In the genomic region with DNA sequence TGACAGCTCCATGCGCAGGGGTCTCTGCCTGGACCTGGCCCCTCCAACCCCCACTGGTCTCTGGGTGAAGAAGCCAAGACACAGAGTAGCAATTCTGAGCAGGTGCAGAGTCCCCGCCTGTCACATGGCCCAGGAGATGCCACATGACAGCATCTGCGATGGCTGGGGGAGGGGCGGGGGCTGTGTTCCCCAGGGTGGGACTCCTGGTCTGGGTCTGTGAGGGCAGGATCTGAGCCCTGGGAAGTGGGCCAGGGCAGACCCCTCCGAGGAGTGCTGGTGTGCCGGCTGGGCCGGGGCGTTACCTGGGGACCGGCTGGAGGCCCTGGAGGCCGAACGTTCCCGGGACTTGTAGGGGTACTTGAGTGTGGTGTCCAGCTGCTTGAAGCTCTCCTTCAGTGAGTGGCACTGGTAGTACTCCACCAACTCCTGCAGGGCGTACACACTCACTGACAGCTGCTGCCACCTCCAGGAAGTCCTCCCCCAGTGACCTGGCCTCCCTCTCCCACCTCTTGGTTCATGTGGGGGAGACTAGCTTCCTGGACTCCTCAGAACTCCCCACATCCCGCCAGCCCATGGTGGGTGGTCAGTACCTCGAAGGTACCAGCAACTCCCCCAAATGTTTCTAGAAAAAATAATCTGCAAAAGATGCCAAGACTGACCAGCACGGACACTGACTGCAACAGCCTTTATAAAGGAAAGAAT, we compare ENCODE assay signal across 18 cellular contexts. TPM values are rescaled to one million over a fixed set of nuclear protein-coding genes. Genes with fewer than 3 reads are reported as not detected.
DNase-seq lines count a peak whose midpoint lies in the region; ATAC-seq, FAIRE-seq and TF ChIP-seq lines count a peak whose summit lies in the region.
"Had no signal": no experiment of that assay in that cellular context is flagged by ENCODE, and none has a peak within 500 bp of the region (broad histone marks: within the 10 kb centered on the region; RNA-seq: fewer than 3 reads in every experiment).

No MANE protein-coding gene starts in this region.

- TF ChIP-seq CTCF in bronchial epithelial cell (IDR thresholded peaks at IDR 0.05; ENCODE audit: insufficient read depth, low read length, severe bottlenecking), result no peak
- TF ChIP-seq CTCF in liver (IDR thresholded peaks at IDR 0.05; ENCODE audit: low read depth, low read length, missing input control), result no peak
- TF ChIP-seq CTCF in activated CD8-positive, alpha-beta T cell treated with anti-CD3 and anti-CD28 coated beads for 36 hours (IDR thresholded peaks at IDR 0.05), result no peak

- H3K4me1 Mint-ChIP-seq in stimulated activated naive B cell treated with anti-CD40 and anti-IgM and Interleukin-4, amounts not matched to agents 10 μg/mL and 1 μg/mL and 100 μg/mL, for 72 hours, result no peaks in the 10 kb centered on the region
- H3K4me1 Mint-ChIP-seq in activated CD8-positive, alpha-beta T cell treated with anti-CD3 and anti-CD28 coated beads for 36 hours (ENCODE audit: low read depth), result no peaks in the 10 kb centered on the region

- H3K27ac ChIP-seq in liver (ENCODE audit: low read depth in 1 of 2, low read length in 2 of 2), result peak overlapping the region; percentile 81 to 91
- H3K27ac ChIP-seq: 22Rv1, SK-N-MC had no signal

- peaks cover 4 to 9% of the 10 kb centered on the region in 2 donors for H3K9me3 Mint-ChIP-seq in stimulated activated naive B cell treated with anti-CD40 and anti-IgM and Interleukin-4, amounts not matched to agents 10 μg/mL and 1 μg/mL and 100 μg/mL, for 72 hours
- H3K9me3 Mint-ChIP-seq in activated CD8-positive, alpha-beta T cell treated with anti-CD3 and anti-CD28 coated beads for 36 hours, result peaks cover 8% of the 10 kb centered on the region
- H3K9me3 Mint-ChIP-seq: CD4-positive, alpha-beta T cell had no signal

- peaks cover 70 to 85% of the 10 kb centered on the region in 2 donors for H3K36me3 Mint-ChIP-seq in stimulated activated naive B cell treated with anti-CD40 and anti-IgM and Interleukin-4, amounts not matched to agents 10 μg/mL and 1 μg/mL and 100 μg/mL, for 72 hours
- peaks cover 15% of the 10 kb centered on the region for H3K36me3 Mint-ChIP-seq in activated CD8-positive, alpha-beta T cell treated with anti-CD3 and anti-CD28 coated beads for 36 hours (ENCODE audit: low read depth)

- peak; percentile 43 for FAIRE-seq in bronchial epithelial cell (lab: Jason Lieb, UNC)

- no peak for ATAC-seq in activated CD4-positive, CD25-positive, alpha-beta regulatory T cell treated with anti-CD3 and anti-CD28 coated beads, Interleukin-2, amount 50 U/mL, for 24 hours
- ATAC-seq in stimulated activated naive B cell treated with anti-CD40 and anti-IgM and Interleukin-4, amounts not matched to agents 10 μg/mL and 1 μg/mL and 100 μg/mL, for 72 hours (replicated peaks), result peak in 1 of 2 donors; percentile 8
- ATAC-seq in activated CD8-positive, alpha-beta T cell treated with anti-CD3 and anti-CD28 coated beads for 36 hours, result no peak

- H3K9me3 ChIP-seq in liver (ENCODE audit: control insufficient read depth in 4 of 4, low read length in 3 of 4), result no peaks in the 10 kb centered on the region

- intact Hi-C loops in activated CD8-positive, alpha-beta T cell treated with anti-CD3 and anti-CD28 coated beads for 36 hours (cut with micrococcal nuclease), result no loop called here

- no peaks in the 10 kb centered on the region for H3K27me3 ChIP-seq in bronchial epithelial cell (ENCODE audit: control insufficient read depth, insufficient read depth, low read length)
- H3K27me3 ChIP-seq in liver (ENCODE audit: control insufficient read depth in 4 of 4, insufficient read depth in 4 of 4, low read length in 3 of 4), result no peaks in the 10 kb centered on the region

- POLR2A ChIA-PET in activated CD8-positive, alpha-beta T cell treated with anti-CD3 and anti-CD28 coated beads for 36 hours (lab: Charles Lee), result no interaction called here

- no peak for TF ChIP-seq RAD21 in liver (IDR thresholded peaks at IDR 0.05)

- peak; percentile 25 for DNase-seq in activated CD4-positive, CD25-positive, alpha-beta regulatory T cell treated with anti-CD3 and anti-CD28 coated beads, Interleukin-2, amount 50 U/mL, for 72 hours
- DNase-seq in bronchial epithelial cell (ENCODE audit: low read depth), result no peak
- DNase-seq in stimulated activated naive B cell treated with anti-CD40 and anti-IgM and Interleukin-4, amounts not matched to agents 10 μg/mL and 1 μg/mL and 100 μg/mL, for 72 hours, result no peak
- DNase-seq in DMS153 (lab: John Stamatoyannopoulos, UW), result no peak
- no peak for DNase-seq in HPDE6-E6E7 (ENCODE audit: extremely low spot score)
- DNase-seq in activated CD8-positive, alpha-beta T cell treated with anti-CD3 and anti-CD28 coated beads for 36 hours, result no peak
- DNase-seq: activated gamma-delta T cell treated with Interleukin-2 at 50 U/mL for 16 hours; DND-41; effector CD4-positive, alpha-beta T cell; hippocampal formation; naive B cell; NCI-H510A; stimulated activated CD4-positive, alpha-beta T cell treated with anti-CD3 and anti-CD28 coated beads, Interleukin-2, amount 100 ng/mL, for 24 hours had no signal

- no peak overlapping the region for H3K4me3 Mint-ChIP-seq in stimulated activated naive B cell treated with anti-CD40 and anti-IgM and Interleukin-4, amounts not matched to agents 10 μg/mL and 1 μg/mL and 100 μg/mL, for 72 hours
- H3K4me3 Mint-ChIP-seq in activated CD8-positive, alpha-beta T cell treated with anti-CD3 and anti-CD28 coated beads for 36 hours, result no peak overlapping the region
- H3K4me3 Mint-ChIP-seq: CD4-positive, alpha-beta T cell had no signal

- H3K9ac ChIP-seq in liver (ENCODE audit: low read depth in 1 of 2, low read length in 2 of 2), result peak overlapping the region in 1 of 2 donors; percentile 47

- 90% methylated on average over 16 of the region's 16 CpGs for WGBS in liver

- CTCF ChIA-PET in activated CD8-positive, alpha-beta T cell treated with anti-CD3 and anti-CD28 coated beads for 36 hours (lab: Charles Lee), result interaction anchor here (1.6 to 1.8 kb wide), 2 partner anchors 9 to 12 kb away, joined by 3 to 6 read pairs; no protein-coding TSS in a partner anchor

- no peak overlapping the region for H3K4me3 ChIP-seq in bronchial epithelial cell (ENCODE audit: low read depth, low read length)
- peak overlapping the region in 1 of 3 donors; percentile 41 for H3K4me3 ChIP-seq in liver (ENCODE audit: low read depth in 1 of 3, low read length in 3 of 3)
- H3K4me3 ChIP-seq: SK-N-MC had no signal

- peaks cover 39% of the 10 kb centered on the region for H3K36me3 ChIP-seq in bronchial epithelial cell (ENCODE audit: control insufficient read depth, insufficient read depth, low read length)
- peaks cover 6 to 30% (median 12%) of the 10 kb centered on the region in 4 donors for H3K36me3 ChIP-seq in liver (ENCODE audit: control insufficient read depth in 4 of 4, insufficient read depth in 3 of 4, low read depth in 1 of 4, low read length in 3 of 4)

- peak overlapping the region; percentile 25 for H3K27ac Mint-ChIP-seq in stimulated activated naive B cell treated with anti-CD40 and anti-IgM and Interleukin-4, amounts not matched to agents 10 μg/mL and 1 μg/mL and 100 μg/mL, for 72 hours
- no peak overlapping the region for H3K27ac Mint-ChIP-seq in activated CD8-positive, alpha-beta T cell treated with anti-CD3 and anti-CD28 coated beads for 36 hours
- H3K27ac Mint-ChIP-seq: CD4-positive, alpha-beta T cell had no signal

- peaks cover 4 to 42% (median 29%) of the 10 kb centered on the region in 4 donors for H3K4me1 ChIP-seq in liver (ENCODE audit: control insufficient read depth in 4 of 4, insufficient read depth in 4 of 4, low read length in 3 of 4)

- no peaks in the 10 kb centered on the region for H3K27me3 Mint-ChIP-seq in stimulated activated naive B cell treated with anti-CD40 and anti-IgM and Interleukin-4, amounts not matched to agents 10 μg/mL and 1 μg/mL and 100 μg/mL, for 72 hours
- no peaks in the 10 kb centered on the region for H3K27me3 Mint-ChIP-seq in activated CD8-positive, alpha-beta T cell treated with anti-CD3 and anti-CD28 coated beads for 36 hours
- H3K27me3 Mint-ChIP-seq: CD4-positive, alpha-beta T cell; naive B cell had no signal

TF ChIP-seq in liver, 16 proteins besides CTCF, POLR2A, EP300 and RAD21:
- TF ChIP-seq GABPA (IDR thresholded peaks at IDR 0.05 in 1 of 2, conservative IDR thresholded peaks at IDR 0.05 in 1 of 2) (no peak), HNF4A (conservative IDR thresholded peaks at IDR 0.05) (peak in 1 of 2 donors; percentile 18)
TF ChIP-seq in liver: peak in this region for 1.

RNA-seq across cellular contexts. Expression of a gene that starts 32.1 kb away (rescaled TPM):
- under 0.01 and 0.26 TPM in 2 replicates for total RNA-seq in bronchial epithelial cell
- 100 to 1,000 TPM in 1 of 2 donors, 10 to 100 TPM in 1; 53.7 to 291 TPM for total RNA-seq in liver
- polyA plus RNA-seq in liver, result 10 to 100 TPM; 57.1 to 69.7 TPM
- total RNA-seq in activated CD8-positive, alpha-beta T cell treated with anti-CD3 and anti-CD28 coated beads for 36 hours, result 1 to 10 TPM; 5.5 to 5.6 TPM

Comparison
In these comparisons a context has a peak if more than half of its experiments do, and no peak if none do; other contexts are left out.
1. RNA of a gene that starts 32.1 kb away (total RNA-seq): 53.7 to 291 TPM in liver; 5.5 to 5.6 TPM in activated CD8-positive, alpha-beta T cell treated with anti-CD3 and anti-CD28 coated beads for 36 hours and under 0.01 to 0.26 TPM in bronchial epithelial cell; every median in the first group is over 4 times any median in the second.